ENCODE assay signal across 11 cellular contexts in the genomic region with DNA sequence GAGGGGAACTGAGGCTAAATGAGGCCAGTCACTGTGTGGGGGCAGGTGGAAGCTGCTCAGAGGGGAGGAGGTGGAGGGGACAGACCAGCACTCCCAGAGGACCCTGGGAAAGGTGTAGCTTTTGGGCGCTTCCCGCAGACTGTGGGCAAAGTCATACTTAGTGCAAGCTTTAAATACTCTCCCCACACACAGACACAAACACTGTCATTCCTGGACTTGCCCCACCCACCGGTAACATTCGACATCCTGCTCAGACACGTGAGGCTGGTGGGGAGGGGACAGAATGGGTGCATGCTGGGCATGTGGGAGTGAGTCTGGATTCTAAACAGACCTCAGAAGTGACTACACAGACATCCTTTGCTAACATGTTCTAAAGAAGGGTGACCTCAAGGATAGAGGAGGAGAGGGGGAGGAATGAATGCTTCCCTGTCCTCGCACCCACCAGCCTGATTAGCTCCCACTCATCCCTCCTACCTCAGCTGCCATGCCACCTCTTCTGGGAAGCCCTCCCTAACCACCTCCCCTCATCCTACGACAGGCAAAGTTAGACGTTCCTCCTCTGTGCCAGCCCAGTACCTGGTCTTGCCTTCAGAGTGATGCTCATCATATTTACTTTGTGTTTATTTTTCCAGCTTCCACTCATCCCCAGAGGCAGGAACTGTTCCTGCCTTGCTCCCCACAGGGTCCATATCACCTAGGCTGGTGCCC. TPM values are rescaled to one million over a fixed set of nuclear protein-coding genes. Genes with fewer than 3 reads are reported as not detected.
A peak's percentile ranks its signal among the peaks of the same experiment; 100 is the strongest.
DNase-seq lines count a peak whose midpoint lies in the region; TF ChIP-seq lines count a peak whose summit lies in the region.
"Had no signal": no experiment of that assay in that cellular context is flagged by ENCODE, and none has a peak within 500 bp of the region (broad histone marks: within the 10 kb centered on the region; RNA-seq: fewer than 3 reads in every experiment).

No MANE protein-coding gene starts in this region.

- DNase-seq in A172 (ENCODE audit: low spot score): peak; percentile 44
- DNase-seq in HT1080 (ENCODE audit: low read depth): peak; percentile 51
- peak; percentile 46 for DNase-seq in activated naive CD8-positive, alpha-beta T cell treated with anti-CD3 and anti-CD28 coated beads for 36 hours
- DNase-seq in mesenteric fat pad (ENCODE audit: low spot score): peak; percentile 79
- DNase-seq in NCI-H2107 (lab: John Stamatoyannopoulos, UW): no peak
- DNase-seq in OCI-LY7 (ENCODE audit: low spot score): no peak
- DNase-seq in WERI-Rb-1: no peak
- no peak for DNase-seq in SIG-M5 treated with dmso at 0.1 percent for 504 hours (lab: John Stamatoyannopoulos, UW; ENCODE audit: unreplicated experiment)
- DNase-seq: CD4-positive, alpha-beta memory T cell; NCI-H1105 treated with DMSO at 0.1 percent for 48 hours; nucleus accumbens had no signal

- H3K4me1 ChIP-seq in OCI-LY7 (ENCODE audit: insufficient read depth, low read length, poor library complexity, severe bottlenecking): no peaks in the 10 kb centered on the region

- intact Hi-C loops in OCI-LY7 (cut with micrococcal nuclease; ENCODE audit: unreplicated experiment): no loop called here

- H3K4me1 Mint-ChIP-seq in activated naive CD8-positive, alpha-beta T cell treated with anti-CD3 and anti-CD28 coated beads for 36 hours: peaks cover 26% of the 10 kb centered on the region

- H3K9me3 Mint-ChIP-seq in activated naive CD8-positive, alpha-beta T cell treated with anti-CD3 and anti-CD28 coated beads for 36 hours: no peaks in the 10 kb centered on the region
- H3K9me3 Mint-ChIP-seq: CD4-positive, alpha-beta memory T cell had no signal

- no peak overlapping the region for H3K27ac Mint-ChIP-seq in activated naive CD8-positive, alpha-beta T cell treated with anti-CD3 and anti-CD28 coated beads for 36 hours

- BruUV-seq in OCI-LY7 (replicated peaks; lab: Mats Ljungman, UMichigan): no TSS peak

- H3K4me3 Mint-ChIP-seq in activated naive CD8-positive, alpha-beta T cell treated with anti-CD3 and anti-CD28 coated beads for 36 hours: no peak overlapping the region
- H3K4me3 Mint-ChIP-seq: CD4-positive, alpha-beta memory T cell had no signal

- H3K9me3 ChIP-seq in OCI-LY7 (ENCODE audit: low read length) (no peaks in the 10 kb centered on the region), WERI-Rb-1 (ENCODE audit: severe bottlenecking) (no peaks in the 10 kb centered on the region)

- no peaks in the 10 kb centered on the region for H3K36me3 Mint-ChIP-seq in activated naive CD8-positive, alpha-beta T cell treated with anti-CD3 and anti-CD28 coated beads for 36 hours
- H3K36me3 Mint-ChIP-seq: CD4-positive, alpha-beta memory T cell had no signal

- peaks cover 18% of the 10 kb centered on the region for H3K27me3 Mint-ChIP-seq in activated naive CD8-positive, alpha-beta T cell treated with anti-CD3 and anti-CD28 coated beads for 36 hours

- CTCF ChIA-PET in OCI-LY7 (lab: Charles Lee; ENCODE audit: unreplicated experiment): interaction anchor here (1.0 kb wide), 1 partner anchor 70 kb away, joined by 4 read pairs; no protein-coding TSS in a partner anchor

- H3K27ac ChIP-seq in OCI-LY7 (ENCODE audit: low read depth, low read length, poor library complexity, severe bottlenecking) (no peak overlapping the region), WERI-Rb-1 (no peak overlapping the region)

- TF ChIP-seq CTCF in OCI-LY7 (conservative IDR thresholded peaks at IDR 0.05; ENCODE audit: low read length) (no peak), WERI-Rb-1 (IDR thresholded peaks at IDR 0.05; ENCODE audit: low read depth, low read length) (no peak)

- H3K4me3 ChIP-seq in OCI-LY7 (ENCODE audit: low read depth, low read length, poor library complexity, severe bottlenecking) (no peak overlapping the region), WERI-Rb-1 (ENCODE audit: low read depth, low read length) (no peak overlapping the region)

- no peak overlapping the region for H3K4me2 ChIP-seq in OCI-LY7 (ENCODE audit: low read length)

- no peaks in the 10 kb centered on the region for H3K27me3 ChIP-seq in WERI-Rb-1 (ENCODE audit: insufficient read depth, low read depth, severe bottlenecking)

- POLR2A ChIA-PET in OCI-LY7 (lab: Charles Lee): no interaction called here

- H3K9me2 ChIP-seq in OCI-LY7 (ENCODE audit: insufficient read depth, low read length): no peaks in the 10 kb centered on the region

- H3K36me3 ChIP-seq in OCI-LY7 (ENCODE audit: insufficient read depth, low read length): no peaks in the 10 kb centered on the region
- no peaks in the 10 kb centered on the region for H3K36me3 ChIP-seq in WERI-Rb-1

- H4K20me1 ChIP-seq in OCI-LY7 (ENCODE audit: insufficient read depth, low read length): no peaks in the 10 kb centered on the region

- H3K79me2 ChIP-seq in OCI-LY7 (ENCODE audit: insufficient read depth, low read depth, low read length): no peaks in the 10 kb centered on the region

- H2AFZ ChIP-seq in OCI-LY7 (ENCODE audit: low read length): no peak overlapping the region

RNA-seq across cellular contexts. Expression of a gene that starts 22.2 kb away (rescaled TPM):
- 37.7 and 41.5 TPM in 2 replicates for total RNA-seq in A172 (2014; rRNA removed; shearing (Covaris generic))
- total RNA-seq in HT1080 (2014; rRNA removed; shearing (Covaris generic)): 21.9 and 33.8 TPM in 2 replicates
- polyA plus RNA-seq in HT1080 (2015; cell fraction: cytosol; rRNA removed): 44.3 and 51.3 TPM in 2 replicates
- polyA plus RNA-seq in HT1080 (2015; cell fraction: nucleus; rRNA removed): 18.9 and 24.0 TPM in 2 replicates
- 1 to 10 TPM; 2.7 to 3.7 TPM for total RNA-seq in activated naive CD8-positive, alpha-beta T cell treated with anti-CD3 and anti-CD28 coated beads for 36 hours
- total RNA-seq in mesenteric fat pad (185 TPM), OCI-LY7 (2022) (1.3 and 1.8 TPM in 2 replicates)
- total RNA-seq in OCI-LY7 (2014; rRNA removed; shearing (Covaris generic)): 1.5 and 1.8 TPM in 2 replicates
- total RNA-seq: CD4-positive, alpha-beta memory T cell had no signal

RNA-seq across cellular contexts. Expression of a gene that starts 55.4 kb away (rescaled TPM):
- 17.9 and 18.3 TPM in 2 replicates for total RNA-seq in A172 (2014; rRNA removed; shearing (Covaris generic))
- total RNA-seq in HT1080 (2014; rRNA removed; shearing (Covaris generic)): 13.3 and 15.0 TPM in 2 replicates
- 8.3 and 12.3 TPM in 2 replicates for polyA plus RNA-seq in HT1080 (2015; cell fraction: cytosol; rRNA removed)
- polyA plus RNA-seq in HT1080 (2015; cell fraction: nucleus; rRNA removed): 8.7 and 11.4 TPM in 2 replicates
- 10 to 100 TPM; 10.7 to 11.6 TPM for total RNA-seq in activated naive CD8-positive, alpha-beta T cell treated with anti-CD3 and anti-CD28 coated beads for 36 hours
- total RNA-seq in mesenteric fat pad: 46.5 TPM
- total RNA-seq in OCI-LY7 (2014; rRNA removed; shearing (Covaris generic)): 3.0 and 3.8 TPM in 2 replicates
- total RNA-seq in OCI-LY7 (2022): 10.1 and 12.2 TPM in 2 replicates

Comparison
In these comparisons a context has a peak if more than half of its experiments do, and no peak if none do; other contexts are left out.
1. DNase-seq: peak in A172 (single experiment), HT1080 (single experiment), activated naive CD8-positive, alpha-beta T cell treated with anti-CD3 and anti-CD28 coated beads for 36 hours (single experiment) and mesenteric fat pad (single experiment); none in NCI-H2107 (single experiment), OCI-LY7 (single experiment), WERI-Rb-1 (single experiment) and SIG-M5 treated with dmso at 0.1 percent for 504 hours (single experiment).